1 cellular context compared by ENCODE assay signal in the genomic region with DNA sequence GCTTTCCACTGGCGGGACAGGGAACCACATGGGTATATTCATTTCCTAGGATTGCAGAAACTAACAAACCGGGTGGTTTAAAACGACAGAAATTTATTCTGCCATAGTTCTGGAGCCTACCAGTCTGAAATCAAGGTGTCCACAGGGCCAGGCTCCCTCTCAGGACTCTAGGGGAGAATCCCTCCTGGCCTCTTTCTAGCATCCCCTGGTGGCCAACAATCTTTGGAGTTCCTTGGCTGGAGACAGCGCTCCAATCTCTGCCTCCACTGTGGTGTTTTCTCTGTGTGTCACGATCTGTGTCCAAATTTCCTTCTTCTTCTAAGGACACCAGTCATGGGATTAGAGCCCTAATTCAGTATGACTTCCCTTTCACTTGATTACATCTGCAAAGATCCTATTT.
TF ChIP-seq lines count a peak whose summit lies in the region.

No MANE protein-coding gene starts in this region.

TF ChIP-seq in WTC11, 78 proteins besides CTCF, POLR2A, EP300 and RAD21 (continued from another document):
- TF ChIP-seq, protein P1, sequence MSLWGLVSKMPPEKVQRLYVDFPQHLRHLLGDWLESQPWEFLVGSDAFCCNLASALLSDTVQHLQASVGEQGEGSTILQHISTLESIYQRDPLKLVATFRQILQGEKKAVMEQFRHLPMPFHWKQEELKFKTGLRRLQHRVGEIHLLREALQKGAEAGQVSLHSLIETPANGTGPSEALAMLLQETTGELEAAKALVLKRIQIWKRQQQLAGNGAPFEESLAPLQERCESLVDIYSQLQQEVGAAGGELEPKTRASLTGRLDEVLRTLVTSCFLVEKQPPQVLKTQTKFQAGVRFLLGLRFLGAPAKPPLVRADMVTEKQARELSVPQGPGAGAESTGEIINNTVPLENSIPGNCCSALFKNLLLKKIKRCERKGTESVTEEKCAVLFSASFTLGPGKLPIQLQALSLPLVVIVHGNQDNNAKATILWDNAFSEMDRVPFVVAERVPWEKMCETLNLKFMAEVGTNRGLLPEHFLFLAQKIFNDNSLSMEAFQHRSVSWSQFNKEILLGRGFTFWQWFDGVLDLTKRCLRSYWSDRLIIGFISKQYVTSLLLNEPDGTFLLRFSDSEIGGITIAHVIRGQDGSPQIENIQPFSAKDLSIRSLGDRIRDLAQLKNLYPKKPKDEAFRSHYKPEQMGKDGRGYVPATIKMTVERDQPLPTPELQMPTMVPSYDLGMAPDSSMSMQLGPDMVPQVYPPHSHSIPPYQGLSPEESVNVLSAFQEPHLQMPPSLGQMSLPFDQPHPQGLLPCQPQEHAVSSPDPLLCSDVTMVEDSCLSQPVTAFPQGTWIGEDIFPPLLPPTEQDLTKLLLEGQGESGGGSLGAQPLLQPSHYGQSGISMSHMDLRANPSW (CRISPR knock-in tag; conservative IDR thresholded peaks at IDR 0.05; ENCODE audit: low read depth), result no peak
- TF ChIP-seq ELF4 (CRISPR knock-in tag; IDR thresholded peaks at IDR 0.05; ENCODE audit: low read depth) (no peak), CDX4 (CRISPR knock-in tag; IDR thresholded peaks at IDR 0.05; ENCODE audit: borderline replicate concordance) (no peak), ZNF423 (CRISPR knock-in tag; IDR thresholded peaks at IDR 0.05) (no peak), SOX15 (CRISPR knock-in tag; IDR thresholded peaks at IDR 0.05) (no peak)
TF ChIP-seq in WTC11: peak in this region for 0.
